ENCODE assay signal across 11 cellular contexts in the genomic region with DNA sequence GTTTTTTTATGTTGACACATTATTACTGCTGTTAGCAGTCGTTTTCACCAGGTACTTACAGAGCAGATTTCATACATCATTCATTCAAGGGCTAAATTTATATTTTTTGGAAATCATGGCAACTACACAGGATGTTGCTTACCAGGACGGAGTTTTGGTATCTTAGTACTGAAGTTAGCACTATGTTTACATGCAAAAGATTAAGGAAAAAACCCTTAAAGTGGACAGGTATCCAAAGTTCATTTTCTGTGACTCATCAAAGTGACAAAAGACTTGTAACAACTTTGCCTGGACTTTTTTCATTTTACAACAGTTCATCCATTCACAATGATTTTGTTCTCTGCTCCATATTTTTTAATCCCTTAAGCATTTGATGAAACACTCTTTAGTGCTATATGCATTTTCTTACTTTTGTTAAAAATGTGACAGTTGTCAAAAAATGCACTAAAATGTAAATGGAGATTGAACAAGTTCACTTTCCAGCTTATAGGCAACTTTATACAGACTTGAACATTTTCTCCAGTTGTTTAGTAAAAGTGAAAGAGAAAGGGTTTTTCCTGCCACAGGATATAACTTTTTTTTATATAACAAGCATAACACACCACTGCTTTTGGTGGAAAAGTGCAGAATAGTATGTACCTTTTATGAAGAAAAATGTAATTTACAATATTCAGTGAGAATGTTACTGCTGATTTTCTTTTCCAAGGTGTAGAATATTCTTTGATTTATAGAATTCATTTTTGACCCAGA.
DNase-seq lines count a peak whose midpoint lies in the region; ATAC-seq and TF ChIP-seq lines count a peak whose summit lies in the region.
"Had no signal": no experiment of that assay in that cellular context is flagged by ENCODE, and none has a peak within 500 bp of the region (broad histone marks: within the 10 kb centered on the region; RNA-seq: fewer than 3 reads in every experiment).

No MANE protein-coding gene starts in this region.

- H3K9me3 ChIP-seq in Panc1 (ENCODE audit: control insufficient read depth, insufficient read depth, low read depth, low read length) (no peaks in the 10 kb centered on the region), testis (no peaks in the 10 kb centered on the region)

- H3K27ac ChIP-seq in Panc1 (ENCODE audit: low read length) (no peak overlapping the region), testis (no peak overlapping the region)
- H3K27ac ChIP-seq: WERI-Rb-1 had no signal

- peak overlapping the region; percentile 34 for H3K4me3 Mint-ChIP-seq in activated naive CD4-positive, alpha-beta T cell treated with anti-CD3 and anti-CD28 coated beads, Interleukin-2, amount 50 U/mL, for 24 hours
- no peak overlapping the region for H3K4me3 Mint-ChIP-seq in stimulated activated effector memory CD8-positive, alpha-beta T cell treated with anti-CD3 and anti-CD28 coated beads, Interleukin-12 subunit alpha, Interleukin-12 subunit beta, amount 100 ng/mL, for 72 hours

- no peak for TF ChIP-seq POLR2A in testis (IDR thresholded peaks at IDR 0.05)

- intact Hi-C loops in Panc1 (cut with micrococcal nuclease; ENCODE audit: unreplicated experiment): no loop called here
- intact Hi-C loops in testis (cut with DNase I; ENCODE audit: low total_unique reads): no loop called here

- peaks cover 54% of the 10 kb centered on the region for H3K4me1 Mint-ChIP-seq in activated naive CD4-positive, alpha-beta T cell treated with anti-CD3 and anti-CD28 coated beads, Interleukin-2, amount 50 U/mL, for 24 hours
- H3K4me1 Mint-ChIP-seq in stimulated activated effector memory CD8-positive, alpha-beta T cell treated with anti-CD3 and anti-CD28 coated beads, Interleukin-12 subunit alpha, Interleukin-12 subunit beta, amount 100 ng/mL, for 72 hours: peaks cover 23% of the 10 kb centered on the region

- peaks cover 5% of the 10 kb centered on the region; the same call in 1 of the 2 replicates for H3K36me3 ChIP-seq in Panc1 (ENCODE audit: control insufficient read depth, insufficient read depth, low read length)
- H3K36me3 ChIP-seq in testis (ENCODE audit: low read depth, missing control alignments): no peaks in the 10 kb centered on the region

- POLR2A ChIA-PET in Panc1 (lab: Charles Lee): no interaction called here

- H3K9me3 Mint-ChIP-seq in activated naive CD4-positive, alpha-beta T cell treated with anti-CD3 and anti-CD28 coated beads, Interleukin-2, amount 50 U/mL, for 24 hours: no peaks in the 10 kb centered on the region
- H3K9me3 Mint-ChIP-seq in stimulated activated effector memory CD8-positive, alpha-beta T cell treated with anti-CD3 and anti-CD28 coated beads, Interleukin-12 subunit alpha, Interleukin-12 subunit beta, amount 100 ng/mL, for 72 hours: no peaks in the 10 kb centered on the region

- no peak for TF ChIP-seq CTCF in Panc1 (IDR thresholded peaks at IDR 0.05)
- TF ChIP-seq CTCF in choroid plexus epithelial cell (conservative IDR thresholded peaks at IDR 0.05; ENCODE audit: low read depth, low read length): no peak
- no peak for TF ChIP-seq CTCF in testis (IDR thresholded peaks at IDR 0.05)

- H3K4me1 ChIP-seq in Panc1 (ENCODE audit: control insufficient read depth, insufficient read depth, low read length) (no peaks in the 10 kb centered on the region), testis (no peaks in the 10 kb centered on the region)

- no peaks in the 10 kb centered on the region for H3K27me3 Mint-ChIP-seq in activated naive CD4-positive, alpha-beta T cell treated with anti-CD3 and anti-CD28 coated beads, Interleukin-2, amount 50 U/mL, for 24 hours

- in situ Hi-C loops in Panc1 (cut with HindIII; ENCODE audit: low pct_unique_long_range_greater_than_20kb, low sequenced_read_pairs): no loop called here

- H3K27ac Mint-ChIP-seq in activated naive CD4-positive, alpha-beta T cell treated with anti-CD3 and anti-CD28 coated beads, Interleukin-2, amount 50 U/mL, for 24 hours: peak overlapping the region; percentile 16
- H3K27ac Mint-ChIP-seq in stimulated activated effector memory CD8-positive, alpha-beta T cell treated with anti-CD3 and anti-CD28 coated beads, Interleukin-12 subunit alpha, Interleukin-12 subunit beta, amount 100 ng/mL, for 72 hours: peak overlapping the region; percentile 45

- no peak overlapping the region for H3K4me3 ChIP-seq in Panc1 (ENCODE audit: low read depth in 2 of 2, low read length in 2 of 2)
- H3K4me3 ChIP-seq in choroid plexus epithelial cell (ENCODE audit: low read depth, low read length): no peak overlapping the region
- no peak overlapping the region for H3K4me3 ChIP-seq in testis

- no peaks in the 10 kb centered on the region for H3K27me3 ChIP-seq in Panc1 (ENCODE audit: control insufficient read depth, insufficient read depth, low read length)
- no peaks in the 10 kb centered on the region for H3K27me3 ChIP-seq in testis

- peaks cover 9% of the 10 kb centered on the region for H3K36me3 Mint-ChIP-seq in activated naive CD4-positive, alpha-beta T cell treated with anti-CD3 and anti-CD28 coated beads, Interleukin-2, amount 50 U/mL, for 24 hours
- H3K36me3 Mint-ChIP-seq in stimulated activated effector memory CD8-positive, alpha-beta T cell treated with anti-CD3 and anti-CD28 coated beads, Interleukin-12 subunit alpha, Interleukin-12 subunit beta, amount 100 ng/mL, for 72 hours: peaks cover 43% of the 10 kb centered on the region

- CTCF ChIA-PET in Panc1 (lab: Charles Lee): no interaction called here

- ATAC-seq in Panc1 (no peak), HG03442 (IDR thresholded peaks at IDR 0.05; ENCODE audit: unreplicated experiment) (no peak)
- ATAC-seq in stimulated activated effector memory CD8-positive, alpha-beta T cell treated with anti-CD3 and anti-CD28 coated beads, Interleukin-12 subunit alpha, Interleukin-12 subunit beta, amount 100 ng/mL, for 72 hours: no peak

- BruUV-seq in Panc1 (replicated peaks; lab: Mats Ljungman, UMichigan): TSS peak; percentile 54

- WGBS in testis, 2 donors: 45 to 52% methylated on average over 2 of the region's 2 CpGs

- no peak for DNase-seq in activated naive CD4-positive, alpha-beta T cell treated with Interleukin-2 at 50 U/mL for 16 hours
- DNase-seq in Panc1 (ENCODE audit: low read depth, low spot score) (no peak), choroid plexus epithelial cell (ENCODE audit: low read depth) (peak; percentile 10), pons (ENCODE audit: low spot score) (no peak), testis (no peak)
- no peak for DNase-seq in stimulated activated effector memory CD8-positive, alpha-beta T cell treated with anti-CD3 and anti-CD28 coated beads, Interleukin-12 subunit alpha, Interleukin-12 subunit beta, amount 100 ng/mL, for 72 hours (ENCODE audit: low spot score in 2 of 2)
- DNase-seq: activated T-cell treated with anti-CD3 and anti-CD28 coated beads, Interleukin-2, amount 50 U/mL, for 1 hour; NCI-H1694 treated with DMSO at 0.1 percent for 48 hours; WERI-Rb-1 had no signal
